ENCODE assay signal across 8 cellular contexts in genomic region chr20:34190679-34191090, GRCh38. TPM values are rescaled to one million over a fixed set of nuclear protein-coding genes. Genes with fewer than 3 reads are reported as not detected.
DNase-seq lines count a peak whose midpoint lies in the region; ATAC-seq, FAIRE-seq and TF ChIP-seq lines count a peak whose summit lies in the region.

No MANE protein-coding gene starts in this region.

- FAIRE-seq in K562 (lab: Jason Lieb, UNC) = peak; percentile 81

- TF ChIP-seq CTCF in MM.1S (IDR thresholded peaks at IDR 0.05; ENCODE audit: low read length) (peak; percentile 84), RWPE1 (conservative IDR thresholded peaks at IDR 0.05; ENCODE audit: low read depth) (peak; percentile 65), K562 (IDR thresholded peaks at IDR 0.05 in 2 of 3, conservative IDR thresholded peaks at IDR 0.05 in 1 of 3; ENCODE audit: insufficient read depth in 2 of 3, low read depth in 1 of 3, low read length in 3 of 3) (peak; percentile 79 to 95 (median 89))

- H3K4me2 ChIP-seq in MM.1S (ENCODE audit: low read depth, low read length) (no peak overlapping the region), K562 (ENCODE audit: insufficient read depth, low read length) (no peak overlapping the region)

- no peaks in the 10 kb centered on the region for H3F3A ChIP-seq in MM.1S (ENCODE audit: insufficient read depth, low read length)

- TF ChIP-seq POLR2A in K562 (conservative IDR thresholded peaks at IDR 0.05) = no peak

- DNase-seq in GM04504 (ENCODE audit: low read depth) (peak; percentile 74), MM.1S (peak; percentile 57), RWPE1 (ENCODE audit: low spot score) (peak; percentile 89), K562 (ENCODE audit: extremely low read depth in 1 of 4, low spot score in 3 of 4) (peak; percentile 61 to 81 (median 72)), iPS DF 6.9 (ENCODE audit: low read depth, low spot score) (peak; percentile 82), smooth muscle cell of the brain vasculature (ENCODE audit: low read depth, low spot score) (peak; percentile 73)

- intact Hi-C loops in K562 (cut with micrococcal nuclease) = loop anchor here (1.0 to 5.0 kb wide), 7 partner anchors 48 to 517 kb away; partner anchors contain the start of genes AHCY and ASIP

- H3K9me3 ChIP-seq in MM.1S (replicated peaks; ENCODE audit: insufficient read depth, low read length) (no peaks in the 10 kb centered on the region), K562 (replicated peaks; ENCODE audit: control insufficient read depth, insufficient read depth, low read depth, low read length) (no peaks in the 10 kb centered on the region), iPS DF 6.9 (ENCODE audit: control insufficient read depth, insufficient read depth, low read length) (no peaks in the 10 kb centered on the region)

- no peak overlapping the region for H3K27ac ChIP-seq in MM.1S (ENCODE audit: low read length)
- no peak overlapping the region for H3K27ac ChIP-seq in RWPE1
- no peak overlapping the region for H3K27ac ChIP-seq in K562 (ENCODE audit: extremely low read depth, low read depth, low read length)
- H3K27ac ChIP-seq in iPS DF 6.9 (ENCODE audit: low read length) = no peak overlapping the region

- no peaks in the 10 kb centered on the region for H3K9me2 ChIP-seq in MM.1S (replicated peaks; ENCODE audit: insufficient read depth, low read length)

- no peaks in the 10 kb centered on the region for H3K36me3 ChIP-seq in MM.1S (replicated peaks; ENCODE audit: insufficient read depth, low read length)
- H3K36me3 ChIP-seq in K562 (ENCODE audit: control insufficient read depth, insufficient read depth, low read length) = no peaks in the 10 kb centered on the region; the same call in 2 of the 3 replicates
- H3K36me3 ChIP-seq in iPS DF 6.9 (ENCODE audit: control insufficient read depth, insufficient read depth, low read length) = no peaks in the 10 kb centered on the region

- peak; percentile 83 to 91 for TF ChIP-seq RAD21 in K562 (CRISPR knock-in tag; conservative IDR thresholded peaks at IDR 0.05 in 1 of 2, IDR thresholded peaks at IDR 0.05 in 1 of 2)

- H2AFZ ChIP-seq in MM.1S (ENCODE audit: low read length) (no peak overlapping the region), K562 (ENCODE audit: low read depth, low read length) (no peak overlapping the region)

- 11% methylated on average over 3 of the region's 3 CpGs for WGBS in K562 (ENCODE audit: insufficient coverage, low coverage, missing lambda C conversion rate)
- no CpG with 5 or more reads among the region's 3 CpGs for WGBS in iPS DF 6.9 (ENCODE audit: insufficient coverage, insufficient read length)

- H3K9me1 ChIP-seq in K562 (ENCODE audit: control insufficient read depth, insufficient read depth, low read length) = no peaks in the 10 kb centered on the region

- H3K27me3 ChIP-seq in MM.1S (replicated peaks; ENCODE audit: insufficient read depth, low read length) = no peaks in the 10 kb centered on the region
- H3K27me3 ChIP-seq in K562 (ENCODE audit: control insufficient read depth in 2 of 2, insufficient read depth in 2 of 2, low read length in 2 of 2) = peaks cover 4 to 6% of the 10 kb centered on the region in 2 experiments; a peak in 1 of 5 replicates
- H3K27me3 ChIP-seq in iPS DF 6.9 (ENCODE audit: control insufficient read depth, insufficient read depth, low read length) = no peaks in the 10 kb centered on the region; the same call in 1 of the 2 replicates

- H3K79me2 ChIP-seq in MM.1S (ENCODE audit: low read length) = no peaks in the 10 kb centered on the region
- H3K79me2 ChIP-seq in K562 (ENCODE audit: control insufficient read depth, insufficient read depth, low read length) = no peaks in the 10 kb centered on the region

- H3K4me1 ChIP-seq in MM.1S (ENCODE audit: low read length) = no peaks in the 10 kb centered on the region
- H3K4me1 ChIP-seq in K562 (replicated peaks in 1 of 2; ENCODE audit: control insufficient read depth in 2 of 2, insufficient read depth in 2 of 2, low read length in 2 of 2) = peaks cover 5 to 12% of the 10 kb centered on the region in 2 experiments; a peak in 3 of 5 replicates
- H3K4me1 ChIP-seq in iPS DF 6.9 (ENCODE audit: control insufficient read depth, insufficient read depth, low read length) = peaks cover 2% of the 10 kb centered on the region; the same call in 1 of the 2 replicates

- CTCF ChIA-PET in RWPE1 (lab: Yijun Ruan, JAX) = interaction anchor here (0.5 to 1.8 kb wide), 23 partner anchors 9 to 887 kb away, joined by 3 to 7 read pairs (median 4); partner anchors contain the start of genes ASIP and DYNLRB1
- CTCF ChIA-PET in K562 (lab: Yijun Ruan, JAX; ENCODE audit: low intra/inter-chr PET ratio) = interaction anchor here (0.5 to 1.4 kb wide), 3 partner anchors 122 to 531 kb away, joined by 3 to 6 read pairs (median 5); no protein-coding TSS in a partner anchor

- ATAC-seq in K562 (peak; percentile 96), HG02970 (IDR thresholded peaks at IDR 0.05; ENCODE audit: low FRiP score, unreplicated experiment) (no peak)
- no peak for ATAC-seq in activated CD4-positive, CD25-positive, alpha-beta regulatory T cell treated with anti-CD3 and anti-CD28 coated beads, Interleukin-2, amount 50 U/mL, for 24 hours

- H3K9ac ChIP-seq in MM.1S (ENCODE audit: low read length) (no peak overlapping the region), K562 (ENCODE audit: insufficient read depth in 1 of 2, low read depth in 2 of 2, low read length in 2 of 2) (no peak overlapping the region)

- POLR2A ChIA-PET in RWPE1 (lab: Yijun Ruan, JAX; ENCODE audit: low non-redundant PET) = interaction anchor here (0.6 to 0.8 kb wide), 2 partner anchors 79 to 377 kb away, joined by 3 to 4 read pairs; no protein-coding TSS in a partner anchor
- POLR2A ChIA-PET in K562 (lab: Yijun Ruan, JAX) = interaction anchor here (0.6 to 1.5 kb wide), 6 partner anchors 10 to 1116 kb away, joined by 3 to 6 read pairs (median 3); partner anchors contain the start of gene RALY

- in situ Hi-C loops in K562 (cut with MboI) = loop anchor here (10.0 kb wide), 1 partner anchor 334 kb away; no protein-coding TSS in a partner anchor

- BruUV-seq in K562 (replicated peaks; lab: Mats Ljungman, UMichigan) = no TSS peak

- H4K20me1 ChIP-seq in MM.1S (ENCODE audit: insufficient read depth, low read length) = no peaks in the 10 kb centered on the region
- H4K20me1 ChIP-seq in K562 (replicated peaks; ENCODE audit: control insufficient read depth, insufficient read depth, low read length) = no peaks in the 10 kb centered on the region

- H3K4me3 ChIP-seq in MM.1S (ENCODE audit: low read length) (no peak overlapping the region), K562 (no peak overlapping the region), iPS DF 6.9 (ENCODE audit: low read length) (no peak overlapping the region)

- no peak for TF ChIP-seq EP300 in K562 (IDR thresholded peaks at IDR 0.05; ENCODE audit: low read length)

TF ChIP-seq in K562, 482 proteins besides CTCF, POLR2A, EP300 and RAD21 (continues in another document):
- TF ChIP-seq RCOR1 (IDR thresholded peaks at IDR 0.05; ENCODE audit: borderline replicate concordance in 1 of 2, low read depth in 2 of 2, low read length in 2 of 2) (peak in 1 of 2 experiments; percentile 58; a peak in 1 of 4 replicates), JUND (IDR thresholded peaks at IDR 0.05; ENCODE audit: borderline replicate concordance, low read depth, low read length) (peak; percentile 15; the same call in 1 of the 2 replicates), JUND (tag; IDR thresholded peaks at IDR 0.05; ENCODE audit: borderline replicate concordance, low read depth, low read length) (no peak; the same call in 2 of the 3 replicates), ETV5 (CRISPR knock-in tag; IDR thresholded peaks at IDR 0.05; ENCODE audit: low read depth) (0 out of 2 replicates have a peak, but pooled peaks have one; percentile 24), RBM39 (optimal IDR thresholded peaks at IDR 0.05; ENCODE audit: low read depth, low read length) (no peak), ZNF134 (CRISPR knock-in tag; conservative IDR thresholded peaks at IDR 0.05) (no peak), ZFP36 (IDR thresholded peaks at IDR 0.05; ENCODE audit: low read depth, low read length, partially characterized antibody) (peak; percentile 14), XRCC5 (IDR thresholded peaks at IDR 0.05; ENCODE audit: low read depth, low read length) (peak; percentile 63; the same call in 1 of the 2 replicates), CREM (IDR thresholded peaks at IDR 0.05; ENCODE audit: low read depth) (no peak), C11orf30 (IDR thresholded peaks at IDR 0.05; ENCODE audit: low read depth) (no peak), SMC3 (conservative IDR thresholded peaks at IDR 0.05; ENCODE audit: insufficient read depth, low read depth, low read length) (peak; percentile 87)
- TF ChIP-seq, protein P1, sequence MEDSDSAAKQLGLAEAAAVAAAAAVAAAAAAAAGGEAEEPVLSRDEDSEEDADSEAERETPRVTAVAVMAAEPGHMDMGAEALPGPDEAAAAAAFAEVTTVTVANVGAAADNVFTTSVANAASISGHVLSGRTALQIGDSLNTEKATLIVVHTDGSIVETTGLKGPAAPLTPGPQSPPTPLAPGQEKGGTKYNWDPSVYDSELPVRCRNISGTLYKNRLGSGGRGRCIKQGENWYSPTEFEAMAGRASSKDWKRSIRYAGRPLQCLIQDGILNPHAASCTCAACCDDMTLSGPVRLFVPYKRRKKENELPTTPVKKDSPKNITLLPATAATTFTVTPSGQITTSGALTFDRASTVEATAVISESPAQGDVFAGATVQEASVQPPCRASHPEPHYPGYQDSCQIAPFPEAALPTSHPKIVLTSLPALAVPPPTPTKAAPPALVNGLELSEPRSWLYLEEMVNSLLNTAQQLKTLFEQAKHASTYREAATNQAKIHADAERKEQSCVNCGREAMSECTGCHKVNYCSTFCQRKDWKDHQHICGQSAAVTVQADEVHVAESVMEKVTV (CRISPR knock-in tag; IDR thresholded peaks at IDR 0.05) = peak; percentile 79

RNA-seq across cellular contexts. Expression of gene ASIP, which starts 50.5 kb away (rescaled TPM):
- not detected in 2 replicates for total RNA-seq in K562 (2011; cell fraction: chromatin; rRNA removed; ENCODE audit: low replicate concordance)
- not detected in 2 replicates for total RNA-seq in K562 (2011; cell fraction: nucleolus; rRNA removed)
- not detected in 2 replicates for total RNA-seq in K562 (2011; cell fraction: nucleoplasm; rRNA removed)
- not detected in 2 replicates for total RNA-seq in K562 (2014; rRNA removed)
- total RNA-seq in K562 (2014; rRNA removed; fragmentation: Illumina TruSeq; extraction: Trizol) = not detected in 2 replicates
- total RNA-seq in K562 (2015; rRNA removed; fragmentation: Illumina TruSeq; extraction: Trizol) = not detected in 2 replicates
- total RNA-seq in K562 (2021) = not detected in 2 replicates
- not detected in 2 replicates for polyA plus RNA-seq in K562 (2011; rRNA removed)
- not detected in 2 replicates for polyA plus RNA-seq in K562 (2011; cell fraction: cytosol; rRNA removed)
- not detected in 2 replicates for polyA plus RNA-seq in K562 (2011; cell fraction: nucleus; rRNA removed)
- not detected in 2 replicates for polyA plus RNA-seq in K562 (2012)
- polyA plus RNA-seq in K562 (2014; fragmentation: Illumina TruSeq; extraction: Trizol) = not detected in 2 replicates
- polyA plus RNA-seq in K562 (2014; fragmentation: Nextera tagmentation; extraction: Ambion mirVana) = not detected
- not detected in 2 replicates for polyA plus RNA-seq in K562 (2014; rRNA removed)
- not detected in 2 replicates for polyA minus RNA-seq in K562 (2011; rRNA and poly(A)+ RNA removed)
- not detected in 2 replicates for polyA minus RNA-seq in K562 (2011; cell fraction: cytosol; rRNA and poly(A)+ RNA removed)
- polyA minus RNA-seq in K562 (2011; cell fraction: nucleus; rRNA and poly(A)+ RNA removed) = not detected in 2 replicates
